ENCODE assay signal across 24 cellular contexts in the genomic region with DNA sequence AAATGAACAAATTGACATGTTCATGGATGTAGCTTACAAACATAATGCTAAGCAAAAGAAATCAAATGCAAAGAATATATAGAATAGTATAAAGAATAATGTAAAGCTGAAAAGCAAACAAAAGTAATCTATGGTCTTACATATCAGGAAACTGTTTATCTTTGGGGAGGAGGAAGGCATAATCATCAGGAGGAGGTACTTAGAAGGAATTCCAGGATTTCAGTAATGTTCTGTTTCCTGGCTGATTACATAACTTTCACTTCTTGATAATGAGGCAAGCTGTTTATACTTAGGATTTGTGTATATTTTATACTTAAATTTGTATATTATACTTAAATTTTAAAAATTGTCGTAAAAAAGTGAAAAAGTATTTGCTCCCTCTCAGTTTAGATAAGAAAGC. TPM values are rescaled to one million over a fixed set of nuclear protein-coding genes. Genes with fewer than 3 reads are reported as not detected.
A peak's percentile ranks its signal among the peaks of the same experiment; 100 is the strongest.
DNase-seq lines count a peak whose midpoint lies in the region; ATAC-seq and FAIRE-seq lines count a peak whose summit lies in the region.
"Had no signal": no experiment of that assay in that cellular context is flagged by ENCODE, and none has a peak within 500 bp of the region (broad histone marks: within the 10 kb centered on the region; RNA-seq: fewer than 3 reads in every experiment).

No MANE protein-coding gene starts in this region.

- H3K14ac ChIP-seq in mesenchymal stem cell (ENCODE audit: low read length in 2 of 2) = no peak overlapping the region

- FAIRE-seq in colon (lab: Jason Lieb, UNC) = peak; percentile 66
- FAIRE-seq: H54, HTR-8/SVneo had no signal

- no peaks in the 10 kb centered on the region for H3K27me3 ChIP-seq in right cardiac atrium (ENCODE audit: control insufficient read depth, insufficient read depth)
- peaks cover 0 to 14% of the 10 kb centered on the region in 2 experiments for H3K27me3 ChIP-seq in mesenchymal stem cell (ENCODE audit: control insufficient read depth in 1 of 2, insufficient read depth in 1 of 2, low read length in 2 of 2)
- H3K27me3 ChIP-seq: ovary had no signal

- H2BK15ac ChIP-seq in mesenchymal stem cell (ENCODE audit: low read depth, poor library complexity, severe bottlenecking) = no peak overlapping the region

- no peak for DNase-seq in right cardiac atrium
- DNase-seq in cardiac septum (ENCODE audit: low spot score) = no peak
- DNase-seq in mesenchymal stem cell = peak; percentile 18
- DNase-seq in amygdala (lab: John Stamatoyannopoulos, UW) = no peak
- DNase-seq in NCI-H510A treated with DMSO at 0.1 percent for 48 hours (lab: John Stamatoyannopoulos, UW) = no peak
- DNase-seq: activated B cell treated with CpG ODN at 0.5 μM for 24 hours; AML-193; DMS53; effector CD8-positive, alpha-beta T cell; GF-D8; hippocampal formation; immature natural killer cell; NCI-H1048; NCI-H1694 treated with DMSO at 0.1 percent for 48 hours; NCI-H774; ovary; trophoblast cell had no signal

- no peaks in the 10 kb centered on the region for H3K79me1 ChIP-seq in mesenchymal stem cell (replicated peaks; ENCODE audit: low read length, poor library complexity, severe bottlenecking)

- H3K9ac ChIP-seq in mesenchymal stem cell (ENCODE audit: low read length) = no peak overlapping the region

- intact Hi-C loops in right cardiac atrium (cut with DNase I) = no loop called here
- intact Hi-C loops in cardiac septum (cut with DNase I) = no loop called here

- H2BK12ac ChIP-seq in mesenchymal stem cell (ENCODE audit: low read length in 2 of 2) = no peak overlapping the region

- no peak overlapping the region for H2BK5ac ChIP-seq in mesenchymal stem cell (ENCODE audit: low read depth, low read length, poor library complexity, severe bottlenecking)

- H2AK5ac ChIP-seq in mesenchymal stem cell (ENCODE audit: low read length, severe bottlenecking) = no peak overlapping the region

- H3K9me3 ChIP-seq in right cardiac atrium (ENCODE audit: control insufficient read depth, low read length) (no peaks in the 10 kb centered on the region), mesenchymal stem cell (ENCODE audit: control insufficient read depth, low read length) (no peaks in the 10 kb centered on the region)
- H3K9me3 ChIP-seq: ovary had no signal

- no peak overlapping the region for H2AFZ ChIP-seq in mesenchymal stem cell (ENCODE audit: low read depth, low read length)

- WGBS in right cardiac atrium = 44% methylated on average over 1 of the region's 1 CpG
- WGBS in mesenchymal stem cell = no CpG with 5 or more reads among the region's 1 CpG

- H3K18ac ChIP-seq in mesenchymal stem cell (ENCODE audit: low read depth in 1 of 2, low read length in 2 of 2) = no peak overlapping the region

- no peak overlapping the region for H3K27ac ChIP-seq in right cardiac atrium (ENCODE audit: low read length)
- H3K27ac ChIP-seq in mesenchymal stem cell (ENCODE audit: low read length, poor library complexity, severe bottlenecking) = no peak overlapping the region
- H3K27ac ChIP-seq: ovary had no signal

- no peak overlapping the region for H3K4me2 ChIP-seq in mesenchymal stem cell (ENCODE audit: low read length, poor library complexity, severe bottlenecking)

- H4K8ac ChIP-seq in mesenchymal stem cell (ENCODE audit: low read length) = no peak overlapping the region

- no peak overlapping the region for H3K4ac ChIP-seq in mesenchymal stem cell (ENCODE audit: low read depth in 1 of 2, low read length in 2 of 2)

- no peaks in the 10 kb centered on the region for H3K36me3 ChIP-seq in mesenchymal stem cell (ENCODE audit: control insufficient read depth in 1 of 2, insufficient read depth in 2 of 2, low read depth in 1 of 2, low read length in 2 of 2)
- H3K36me3 ChIP-seq: ovary had no signal

- no peak overlapping the region for H2BK120ac ChIP-seq in mesenchymal stem cell (ENCODE audit: low read depth, low read length)

- H3K4me3 ChIP-seq in right cardiac atrium (ENCODE audit: low read length) (no peak overlapping the region), mesenchymal stem cell (ENCODE audit: insufficient read depth in 1 of 2, low read depth in 1 of 2, low read length in 2 of 2) (no peak overlapping the region)
- H3K4me3 ChIP-seq: ovary had no signal

- H3K23ac ChIP-seq in mesenchymal stem cell (ENCODE audit: low read length in 2 of 2) = no peak overlapping the region

- ATAC-seq in right cardiac atrium (peak; percentile 77), HG02938 (IDR thresholded peaks at IDR 0.05; ENCODE audit: unreplicated experiment) (no peak), GM21526 (IDR thresholded peaks at IDR 0.05; ENCODE audit: low FRiP score, unreplicated experiment) (no peak)
- ATAC-seq: activated naive CD4-positive, alpha-beta T cell treated with anti-CD3 and anti-CD28 coated beads, Interleukin-2, amount 50 U/mL, for 72 hours had no signal

- H4K91ac ChIP-seq in mesenchymal stem cell (ENCODE audit: low read length) = no peak overlapping the region

- H3K4me1 ChIP-seq in right cardiac atrium (ENCODE audit: control insufficient read depth, insufficient read depth, low read length) = no peaks in the 10 kb centered on the region
- no peaks in the 10 kb centered on the region for H3K4me1 ChIP-seq in mesenchymal stem cell (ENCODE audit: control insufficient read depth, insufficient read depth, low read depth, low read length)

RNA-seq across cellular contexts. Expression of a gene that starts 6.7 kb away (rescaled TPM):
- total RNA-seq in right cardiac atrium = 100 to 1,000 TPM in 1 of 4 donors, 10 to 100 TPM in 3; 86.4 to 107 (median 89.6) TPM
- 178 TPM for polyA plus RNA-seq in right cardiac atrium
- total RNA-seq in cardiac septum = 79.5 TPM
- 76.8 TPM for polyA plus RNA-seq in mesenchymal stem cell (2013, experiment 1 of 2)
- 70.1 TPM for polyA plus RNA-seq in mesenchymal stem cell (2013, experiment 2 of 2)

RNA-seq across cellular contexts. Expression of a gene that starts 12.5 kb away (rescaled TPM):
- total RNA-seq in right cardiac atrium = 10 to 100 TPM in 1 of 4 donors, 1 to 10 TPM in 3; 6.7 to 17.0 (median 9.3) TPM
- 4.1 TPM for polyA plus RNA-seq in right cardiac atrium
- 3.2 TPM for total RNA-seq in cardiac septum
- polyA plus RNA-seq in mesenchymal stem cell (2013, experiment 1 of 2) = 0.58 TPM
- polyA plus RNA-seq in mesenchymal stem cell (2013, experiment 2 of 2) = 0.92 TPM
- total RNA-seq: A172 had no signal

RNA-seq across cellular contexts. Expression of a gene that starts 46.0 kb away (rescaled TPM):
- total RNA-seq in right cardiac atrium = 10 to 100 TPM; 16.4 to 20.5 (median 17.6) TPM
- 16.6 TPM for polyA plus RNA-seq in right cardiac atrium
- total RNA-seq in cardiac septum = 25.4 TPM
- polyA plus RNA-seq in mesenchymal stem cell (2013, experiment 1 of 2) = 25.7 TPM
- 26.0 TPM for polyA plus RNA-seq in mesenchymal stem cell (2013, experiment 2 of 2)

Comparison
In these comparisons a context has a peak if more than half of its experiments do, and no peak if none do; other contexts are left out.
1. ATAC-seq: peak in right cardiac atrium (2 of 2); none in HG02938 (single experiment) and GM21526 (single experiment).